29 cellular contexts compared by ENCODE assay signal in genomic region chr1:11537380-11537764, GRCh38. TPM values are rescaled to one million over a fixed set of nuclear protein-coding genes. Genes with fewer than 3 reads are reported as not detected.
"Had no signal": no experiment of that assay in that cellular context is flagged by ENCODE, and none has a peak within 500 bp of the region (broad histone marks: within the 10 kb centered on the region; RNA-seq: fewer than 3 reads in every experiment).

No MANE protein-coding gene starts in this region.

- H3K27ac ChIP-seq: pancreas, psoas muscle, right lobe of liver, sigmoid colon, suprapubic skin, testis, tibial artery, transverse colon, upper lobe of right lung, uterus had no signal

- H3K9me3 Mint-ChIP-seq: natural killer cell; nephron; stimulated activated memory B cell treated with anti-CD40 and anti-IgM and Interleukin-4, amounts not matched to agents 10 μg/mL and 1 μg/mL and 100 μg/mL, for 72 hours; stimulated activated naive CD8-positive, alpha-beta T cell treated with anti-CD3 and anti-CD28 coated beads, Interleukin-15, amount 100 ng/mL, for 72 hours; type B pancreatic cell had no signal

- ATAC-seq: naive thymus-derived CD4-positive, alpha-beta T cell; natural killer cell; pancreas; psoas muscle; right cardiac atrium; stimulated activated memory B cell treated with anti-CD40 and anti-IgM and Interleukin-4, amounts not matched to agents 10 μg/mL and 1 μg/mL and 100 μg/mL, for 72 hours; stimulated activated naive CD8-positive, alpha-beta T cell treated with anti-CD3 and anti-CD28 coated beads, Interleukin-15, amount 100 ng/mL, for 72 hours; stimulated activated naive CD8-positive, alpha-beta T cell treated with anti-CD3 and anti-CD28 coated beads, Interleukin-15, Interleukin-2, amounts not matched to agents 100 U/mL and 50 U/mL, for 24 hours; upper lobe of right lung had no signal

- H3K36me3 ChIP-seq: pancreas, right lobe of liver, sigmoid colon, suprapubic skin, tibial artery, transverse colon, upper lobe of right lung, uterus had no signal

- H3K36me3 Mint-ChIP-seq: naive thymus-derived CD4-positive, alpha-beta T cell; natural killer cell; stimulated activated memory B cell treated with anti-CD40 and anti-IgM and Interleukin-4, amounts not matched to agents 10 μg/mL and 1 μg/mL and 100 μg/mL, for 72 hours; type B pancreatic cell had no signal

- H3K9me3 ChIP-seq: pancreas, psoas muscle, right lobe of liver, sigmoid colon, suprapubic skin, testis, tibial artery, transverse colon, upper lobe of right lung, uterus had no signal

- H3K4me1 ChIP-seq: pancreas, psoas muscle, right lobe of liver, sigmoid colon, suprapubic skin, testis, tibial artery, transverse colon, upper lobe of right lung, uterus had no signal

- H3K27ac Mint-ChIP-seq: naive thymus-derived CD4-positive, alpha-beta T cell; natural killer cell; nephron; progenitor cell of endocrine pancreas; stimulated activated memory B cell treated with anti-CD40 and anti-IgM and Interleukin-4, amounts not matched to agents 10 μg/mL and 1 μg/mL and 100 μg/mL, for 72 hours; stimulated activated naive CD8-positive, alpha-beta T cell treated with anti-CD3 and anti-CD28 coated beads, Interleukin-15, amount 100 ng/mL, for 72 hours; type B pancreatic cell had no signal

- H3K4me1 Mint-ChIP-seq: naive thymus-derived CD4-positive, alpha-beta T cell; natural killer cell; nephron; stimulated activated memory B cell treated with anti-CD40 and anti-IgM and Interleukin-4, amounts not matched to agents 10 μg/mL and 1 μg/mL and 100 μg/mL, for 72 hours; stimulated activated naive CD8-positive, alpha-beta T cell treated with anti-CD3 and anti-CD28 coated beads, Interleukin-15, amount 100 ng/mL, for 72 hours had no signal

- H3K4me3 ChIP-seq: pancreas, psoas muscle, right lobe of liver, sigmoid colon, suprapubic skin, testis, tibial artery, transverse colon, upper lobe of right lung, uterus had no signal

- DNase-seq: naive thymus-derived CD4-positive, alpha-beta T cell; natural killer cell; occipital lobe; pancreas; psoas muscle; right cardiac atrium; sigmoid colon; small intestine; stimulated activated CD4-positive, alpha-beta T cell treated with anti-CD3 and anti-CD28 coated beads, Interleukin-12 subunit alpha, Interleukin-12 subunit beta, amount 100 ng/mL, for 4 hours; stimulated activated CD4-positive, alpha-beta T cell treated with anti-CD3 and anti-CD28 coated beads, Interleukin-1b, Interleukin-23, amount 100 ng/mL, for 48 hours; stimulated activated CD4-positive, alpha-beta T cell treated with anti-CD3 and anti-CD28 coated beads, Interleukin-4, amount 100 ng/mL, for 1 hour; stimulated activated CD4-positive, alpha-beta T cell treated with anti-CD3 and anti-CD28 coated beads, Interleukin-4, amount 100 ng/mL, for 4 hours; stimulated activated CD8-positive, alpha-beta memory T cell treated with anti-CD3 and anti-CD28 coated beads, Interleukin-4, amount 100 ng/mL, for 48 hours; stimulated activated naive CD4-positive, alpha-beta T cell; stimulated activated naive CD8-positive, alpha-beta T cell treated with anti-CD3 and anti-CD28 coated beads, Interleukin-15, amount 100 ng/mL, for 72 hours; stimulated activated naive CD8-positive, alpha-beta T cell treated with anti-CD3 and anti-CD28 coated beads, Interleukin-15, Interleukin-2, amounts not matched to agents 100 U/mL and 50 U/mL, for 24 hours; substantia nigra; testis; tibial artery; transverse colon; uterus had no signal

- H3K4me3 Mint-ChIP-seq: naive thymus-derived CD4-positive, alpha-beta T cell; natural killer cell; nephron; stimulated activated memory B cell treated with anti-CD40 and anti-IgM and Interleukin-4, amounts not matched to agents 10 μg/mL and 1 μg/mL and 100 μg/mL, for 72 hours; stimulated activated naive CD8-positive, alpha-beta T cell treated with anti-CD3 and anti-CD28 coated beads, Interleukin-15, amount 100 ng/mL, for 72 hours; type B pancreatic cell had no signal

- H3K27me3 ChIP-seq: pancreas, right lobe of liver, testis, transverse colon, upper lobe of right lung, uterus had no signal

- H3K27me3 Mint-ChIP-seq: stimulated activated naive CD8-positive, alpha-beta T cell treated with anti-CD3 and anti-CD28 coated beads, Interleukin-15, amount 100 ng/mL, for 72 hours had no signal

RNA-seq across cellular contexts. Expression of gene DISP3, which starts 58.4 kb away (rescaled TPM):
- total RNA-seq: skeletal muscle tissue, suprapubic skin, upper lobe of right lung had no signal
